Comparison of ENCODE assay signal across 8 cellular contexts in genomic region chr11:45655347-45655756, GRCh38. TPM values are rescaled to one million over a fixed set of nuclear protein-coding genes. Genes with fewer than 3 reads are reported as not detected.
DNase-seq lines count a peak whose midpoint lies in the region; ATAC-seq and TF ChIP-seq lines count a peak whose summit lies in the region.

No MANE protein-coding gene starts in this region.

- intact Hi-C loops in natural killer cell (cut with micrococcal nuclease), result loop anchor here (10.0 kb wide), 1 partner anchor 281 kb away; no protein-coding TSS in a partner anchor
- intact Hi-C loops in stomach (cut with DNase I; ENCODE audit: low total_unique reads), result loop anchor here (10.0 kb wide), 1 partner anchor 281 kb away; no protein-coding TSS in a partner anchor

- no peak overlapping the region for H3K9ac ChIP-seq in OCI-LY3 (ENCODE audit: low read length)

- TF ChIP-seq EP300 in stomach (IDR thresholded peaks at IDR 0.05), result no peak

- no peaks in the 10 kb centered on the region for H3K9me3 Mint-ChIP-seq in activated T-cell treated with anti-CD3 and anti-CD28 coated beads, Interleukin-2, amount 50 U/mL, for 24 hours
- no peaks in the 10 kb centered on the region for H3K9me3 Mint-ChIP-seq in natural killer cell

- H3K27ac Mint-ChIP-seq in activated T-cell treated with anti-CD3 and anti-CD28 coated beads, Interleukin-2, amount 50 U/mL, for 24 hours, result no peak overlapping the region
- no peak overlapping the region for H3K27ac Mint-ChIP-seq in natural killer cell

- no peaks in the 10 kb centered on the region for H3K36me3 Mint-ChIP-seq in activated T-cell treated with anti-CD3 and anti-CD28 coated beads, Interleukin-2, amount 50 U/mL, for 24 hours (ENCODE audit: low read depth)
- no peaks in the 10 kb centered on the region for H3K36me3 Mint-ChIP-seq in natural killer cell

- TF ChIP-seq CTCF in OCI-LY3 (IDR thresholded peaks at IDR 0.05; ENCODE audit: low read depth, low read length), result peak; percentile 85
- peak; percentile 78 for TF ChIP-seq CTCF in natural killer cell (IDR thresholded peaks at IDR 0.05)
- peak in 5 of 7 experiments; percentile 70 to 87 (median 83) for TF ChIP-seq CTCF in stomach (IDR thresholded peaks at IDR 0.05)

- H3K36me3 ChIP-seq in OCI-LY3 (replicated peaks; ENCODE audit: low read depth, low read length) (no peaks in the 10 kb centered on the region), stomach (peaks cover 0 to 4% (median 0%) of the 10 kb centered on the region in 4 donors)

- DNase-seq in GM03348 (ENCODE audit: low spot score) (peak; percentile 90), HT1080 (ENCODE audit: low read depth) (peak; percentile 68), fibroblast of gingiva (ENCODE audit: low read depth) (peak; percentile 36), natural killer cell (peak; percentile 39), stomach (peak; percentile 72)
- peak; percentile 77 for DNase-seq in activated T-cell treated with anti-CD3 and anti-CD28 coated beads, Interleukin-2, amount 50 U/mL, for 24 hours

- no peaks in the 10 kb centered on the region for H4K20me1 ChIP-seq in OCI-LY3 (ENCODE audit: insufficient read depth, low read length)

- no peak overlapping the region for H2AFZ ChIP-seq in OCI-LY3 (ENCODE audit: low read depth, low read length)

- peak; percentile 61 to 81 (median 64) for ATAC-seq in natural killer cell
- no peak for ATAC-seq in HG03045 (IDR thresholded peaks at IDR 0.05; ENCODE audit: unreplicated experiment)

- no peak overlapping the region for H3K27ac ChIP-seq in OCI-LY3 (ENCODE audit: low read length)
- H3K27ac ChIP-seq in stomach, result no peak overlapping the region

- no peaks in the 10 kb centered on the region for H3K9me3 ChIP-seq in OCI-LY3 (ENCODE audit: insufficient read depth, low read length)
- no peaks in the 10 kb centered on the region for H3K9me3 ChIP-seq in stomach

- H3K4me3 ChIP-seq in OCI-LY3 (ENCODE audit: low read length) (no peak overlapping the region), stomach (no peak overlapping the region)

- WGBS in stomach, 5 donors, result 7 to 12% (median 11%) methylated on average over 15 to 16 of the region's 16 CpGs

- peak overlapping the region; percentile 52 for H3K4me2 ChIP-seq in OCI-LY3 (ENCODE audit: low read length)

- no peak for TF ChIP-seq POLR2A in stomach (IDR thresholded peaks at IDR 0.05)

- H3K4me1 ChIP-seq in OCI-LY3 (ENCODE audit: low read length) (no peaks in the 10 kb centered on the region), stomach (peaks cover 0 to 28% (median 12%) of the 10 kb centered on the region in 4 donors)

- no peaks in the 10 kb centered on the region for H3K79me2 ChIP-seq in OCI-LY3 (ENCODE audit: low read length)

- H3K27me3 Mint-ChIP-seq in activated T-cell treated with anti-CD3 and anti-CD28 coated beads, Interleukin-2, amount 50 U/mL, for 24 hours, result peaks cover 49% of the 10 kb centered on the region
- peaks cover 22 to 26% of the 10 kb centered on the region in 2 donors for H3K27me3 Mint-ChIP-seq in natural killer cell (ENCODE audit: low read depth in 2 of 2)

- peaks cover 5% of the 10 kb centered on the region for H3K4me1 Mint-ChIP-seq in activated T-cell treated with anti-CD3 and anti-CD28 coated beads, Interleukin-2, amount 50 U/mL, for 24 hours (ENCODE audit: low read depth)
- peaks cover 5 to 10% of the 10 kb centered on the region in 2 donors for H3K4me1 Mint-ChIP-seq in natural killer cell

- no peak overlapping the region for H3K4me3 Mint-ChIP-seq in activated T-cell treated with anti-CD3 and anti-CD28 coated beads, Interleukin-2, amount 50 U/mL, for 24 hours
- H3K4me3 Mint-ChIP-seq in natural killer cell, result no peak overlapping the region

- H3K27me3 ChIP-seq in OCI-LY3 (ENCODE audit: low read depth, low read length), result peaks cover 10% of the 10 kb centered on the region
- H3K27me3 ChIP-seq in stomach, result peaks cover 0 to 69% (median 40%) of the 10 kb centered on the region in 3 donors

RNA-seq across cellular contexts. Expression of gene CHST1, which starts 10.1 kb away (rescaled TPM):
- 2.4 and 2.9 TPM in 2 replicates for total RNA-seq in HT1080 (2014; rRNA removed; shearing (Covaris generic))
- 2.6 and 3.4 TPM in 2 replicates for polyA plus RNA-seq in HT1080 (2015; cell fraction: cytosol; rRNA removed)
- 2.4 and 2.6 TPM in 2 replicates for polyA plus RNA-seq in HT1080 (2015; cell fraction: nucleus; rRNA removed)
- total RNA-seq in natural killer cell (not detected), stomach (1 to 10 TPM in 2 of 5 donors, under 1 TPM in 1, not detected in 2; 0.37 to 4.9 (median 1.7) TPM)
- polyA plus RNA-seq in stomach, result 1 to 10 TPM in 2 of 3 donors, under 1 TPM in 1; 0.65 to 2.4 (median 1.7) TPM

Comparison
In these comparisons a context has a peak if more than half of its experiments do, and no peak if none do; other contexts are left out.
1. DNase-seq: peak in every context shown above with its lines; median percentile 90 in GM03348; 77 in activated T-cell treated with anti-CD3 and anti-CD28 coated beads, Interleukin-2, amount 50 U/mL, for 24 hours; 72 in stomach; 68 in HT1080; 39 in natural killer cell; 36 in fibroblast of gingiva.